ENCODE assay signal across 16 cellular contexts in the genomic region with DNA sequence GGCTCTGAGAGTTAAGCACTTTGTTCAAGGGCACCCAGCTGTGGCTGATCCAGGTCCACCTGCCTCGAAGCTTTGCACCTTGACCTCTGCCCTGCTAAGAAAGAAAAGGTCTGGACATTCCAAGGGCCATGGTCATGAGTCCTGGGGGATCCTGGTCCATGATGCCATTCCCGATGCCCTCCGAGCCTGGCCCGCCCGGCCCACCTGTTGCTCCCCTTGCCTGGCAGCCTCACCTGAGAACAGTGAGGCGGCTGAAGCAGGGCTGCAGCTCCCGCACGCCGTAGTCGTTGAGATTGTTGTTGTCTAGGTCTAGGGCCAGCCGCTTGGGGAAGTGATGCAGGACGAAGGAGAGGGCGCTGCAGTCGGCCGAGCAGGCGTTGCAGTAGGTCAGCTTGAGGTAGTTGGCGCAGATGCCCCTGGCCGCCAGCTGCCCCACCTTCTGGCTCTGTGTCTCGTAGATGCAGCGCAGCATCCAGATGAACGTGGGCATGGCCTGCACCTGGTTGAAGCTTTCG.
"Had no signal": no experiment of that assay in that cellular context is flagged by ENCODE, and none has a peak within 500 bp of the region (broad histone marks: within the 10 kb centered on the region; RNA-seq: fewer than 3 reads in every experiment).

No MANE protein-coding gene starts in this region.

- H3K27ac ChIP-seq: esophagus squamous epithelium, left ventricle myocardium inferior, tibial artery, upper lobe of left lung, vagina had no signal

- H3K9me3 ChIP-seq: esophagus squamous epithelium, left ventricle myocardium inferior, mucosa of descending colon, tibial artery, upper lobe of left lung, vagina had no signal

- H3K4me3 ChIP-seq: esophagus squamous epithelium, left ventricle myocardium inferior, mucosa of descending colon, tibial artery, upper lobe of left lung, vagina had no signal

- H3K4me1 ChIP-seq: tibial artery, vagina had no signal

- ATAC-seq: left cardiac atrium; mucosa of descending colon; naive thymus-derived CD8-positive, alpha-beta T cell; stimulated activated memory B cell treated with anti-CD40 and anti-IgM and Interleukin-4, amounts not matched to agents 10 μg/mL and 1 μg/mL and 100 μg/mL, for 72 hours had no signal

- DNase-seq: esophagus squamous epithelium; foreskin fibroblast; immature natural killer cell; kidney; left cardiac atrium; left ventricle myocardium inferior; mesendoderm; mucosa of descending colon; naive thymus-derived CD8-positive, alpha-beta T cell; stimulated activated CD4-positive, alpha-beta T cell treated with anti-CD3 and anti-CD28 coated beads, Interleukin-15, amount 100 ng/mL, for 24 hours; stimulated activated CD4-positive, alpha-beta T cell treated with anti-CD3 and anti-CD28 coated beads, Interleukin-1b, Interleukin-23, amount 100 ng/mL, for 48 hours; stimulated activated CD4-positive, alpha-beta T cell treated with anti-CD3 and anti-CD28 coated beads, Interleukin-4, amount 100 ng/mL, for 24 hours; tibial artery had no signal

- H3K27me3 ChIP-seq: esophagus squamous epithelium, tibial artery, upper lobe of left lung, vagina had no signal
